32 cellular contexts compared by ENCODE assay signal in genomic region chr2:71772510-71773172, GRCh38.
"Had no signal": no experiment of that assay in that cellular context is flagged by ENCODE, and none has a peak within 500 bp of the region (broad histone marks: within the 10 kb centered on the region; RNA-seq: fewer than 3 reads in every experiment).

No MANE protein-coding gene starts in this region.

- H3K4me3 ChIP-seq: ascending aorta, cardiac muscle cell had no signal

- H3K4me1 ChIP-seq: ascending aorta had no signal

- H3K27me3 ChIP-seq: ascending aorta, cardiac muscle cell had no signal

- H3K36me3 ChIP-seq: ascending aorta, cardiac muscle cell, WERI-Rb-1 had no signal

- FAIRE-seq: bronchial epithelial cell had no signal

- DNase-seq: activated CD4-positive, alpha-beta memory T cell treated with anti-CD3 and anti-CD28 coated beads, Interleukin-2, amount 10 ng/mL, durations not matched to agents 7 days and 5 days; activated CD4-positive, alpha-beta T cell treated with anti-CD3 and anti-CD28 coated beads for 1 hour; activated CD4-positive, alpha-beta T cell treated with anti-CD3 and anti-CD28 coated beads for 36 hours; activated CD4-positive, alpha-beta T cell treated with anti-CD3 and anti-CD28 coated beads for 48 hours; activated CD4-positive, alpha-beta T cell treated with anti-CD3 and anti-CD28 coated beads, Interleukin-2, amount 10 ng/mL, durations not matched to agents 7 days and 5 days; activated CD4-positive, alpha-beta T cell treated with anti-CD3 and anti-CD28 coated beads, Interleukin-2, amount 50 U/mL, for 48 hours; activated CD4-positive, CD25-positive, alpha-beta regulatory T cell; activated CD8-positive, alpha-beta memory T cell treated with anti-CD3 and anti-CD28 coated beads for 24 hours; activated CD8-positive, alpha-beta memory T cell treated with anti-CD3 and anti-CD28 coated beads, Interleukin-2, amount 10 ng/mL, durations not matched to agents 7 days and 5 days; activated CD8-positive, alpha-beta memory T cell treated with anti-CD3 and anti-CD28 coated beads, Interleukin-2, amount 50 U/mL, for 48 hours; activated CD8-positive, alpha-beta T cell treated with anti-CD3 and anti-CD28 coated beads, Interleukin-2, amount 10 ng/mL, durations not matched to agents 7 days and 5 days; activated effector memory CD4-positive, alpha-beta T cell treated with Interleukin-2 at 50 U/mL for 16 hours; activated gamma-delta T cell; activated naive CD4-positive, alpha-beta T cell treated with anti-CD3 and anti-CD28 coated beads, Interleukin-2, amount 10 ng/mL, durations not matched to agents 7 days and 5 days; activated naive CD4-positive, alpha-beta T cell treated with Interleukin-2 at 50 U/mL for 16 hours; activated naive CD8-positive, alpha-beta T cell treated with anti-CD3 and anti-CD28 coated beads, Interleukin-2, amount 10 ng/mL, durations not matched to agents 7 days and 5 days; activated naive CD8-positive, alpha-beta T cell treated with anti-CD3 and anti-CD28 coated beads, Interleukin-2, amount 50 U/mL, for 24 hours; activated T-cell treated with anti-CD3 and anti-CD28 coated beads, Interleukin-2, amount 50 U/mL, for 24 hours; activated T-cell treated with anti-CD3 and anti-CD28 coated beads, Interleukin-2, amount 50 U/mL, for 48 hours; amygdala; anterior cingulate cortex; caudate nucleus; cerebellar nuclear complex; T-helper 1 cell; T-helper 2 cell; T-helper 9 cell; WERI-Rb-1 had no signal

- H3K27ac ChIP-seq: ascending aorta, cardiac muscle cell, WERI-Rb-1 had no signal

- ATAC-seq: activated CD4-positive, alpha-beta T cell treated with anti-CD3 and anti-CD28 coated beads for 36 hours; activated CD4-positive, CD25-positive, alpha-beta regulatory T cell treated with anti-CD3 and anti-CD28 coated beads, Interleukin-2, amount 50 U/mL, for 24 hours; activated CD8-positive, alpha-beta memory T cell treated with anti-CD3 and anti-CD28 coated beads, Interleukin-2, amount 10 ng/mL, durations not matched to agents 7 days and 5 days; activated CD8-positive, alpha-beta T cell treated with anti-CD3 and anti-CD28 coated beads, Interleukin-2, amount 10 ng/mL, durations not matched to agents 7 days and 5 days; activated naive CD8-positive, alpha-beta T cell treated with anti-CD3 and anti-CD28 coated beads, Interleukin-2, amount 50 U/mL, for 24 hours; WTC11 had no signal
